Comparison of ENCODE assay signal across 8 cellular contexts in genomic region chr12:45415393-45415817, GRCh38.
A peak's percentile ranks its signal among the peaks of the same experiment; 100 is the strongest.
DNase-seq lines count a peak whose midpoint lies in the region; ATAC-seq and TF ChIP-seq lines count a peak whose summit lies in the region.

No MANE protein-coding gene starts in this region.

- H3K9me3 ChIP-seq in BE2C: no peaks in the 10 kb centered on the region
- H3K9me3 ChIP-seq in heart right ventricle: no peaks in the 10 kb centered on the region
- no peaks in the 10 kb centered on the region for H3K9me3 ChIP-seq in thyroid gland

- TF ChIP-seq POLR2A in thyroid gland (IDR thresholded peaks at IDR 0.05): no peak

- whole genome bisulfite sequencing in heart right ventricle, 2 donors: 59 to 61% methylated on average over 4 of the region's 4 CpGs
- 69 to 78% methylated on average over 4 of the region's 4 CpGs for WGBS in thyroid gland, 2 donors

- peaks cover 59% of the 10 kb centered on the region for H3K36me3 ChIP-seq in BE2C
- peaks cover 0 to 93% (median 36%) of the 10 kb centered on the region in 9 donors for H3K36me3 ChIP-seq in heart right ventricle
- peaks cover 0 to 12% of the 10 kb centered on the region in 2 donors for H3K36me3 ChIP-seq in thyroid gland

- no peaks in the 10 kb centered on the region for H3K27me3 Mint-ChIP-seq in stimulated activated memory B cell treated with anti-CD40 and anti-IgM and Interleukin-4, amounts not matched to agents 10 μg/mL and 1 μg/mL and 100 μg/mL, for 72 hours
- no peaks in the 10 kb centered on the region for H3K27me3 Mint-ChIP-seq in nephron progenitor cell (ENCODE audit: low read depth, poor library complexity)

- no peak overlapping the region for H3K27ac Mint-ChIP-seq in stimulated activated memory B cell treated with anti-CD40 and anti-IgM and Interleukin-4, amounts not matched to agents 10 μg/mL and 1 μg/mL and 100 μg/mL, for 72 hours
- no peak overlapping the region for H3K27ac Mint-ChIP-seq in nephron progenitor cell

- H3K27ac ChIP-seq in heart right ventricle: peak overlapping the region in 6 of 10 donors; percentile 25 to 74 (median 58)
- no peak overlapping the region for H3K27ac ChIP-seq in thyroid gland

- DNase-seq in BE2C (peak; percentile 87), GM19240 (ENCODE audit: insufficient read length, low spot score) (peak; percentile 8), T1000 (lab: John Stamatoyannopoulos, UW) (peak; percentile 96), heart right ventricle (peak; percentile 18 to 61), nephron progenitor cell (no peak), thyroid gland (no peak)

- TF ChIP-seq CTCF in BE2C (IDR thresholded peaks at IDR 0.05; ENCODE audit: low read depth, low read length): no peak
- TF ChIP-seq CTCF in heart right ventricle (IDR thresholded peaks at IDR 0.05): no peak
- TF ChIP-seq CTCF in nephron progenitor cell (IDR thresholded peaks at IDR 0.05): no peak
- TF ChIP-seq CTCF in thyroid gland (IDR thresholded peaks at IDR 0.05): no peak

- no peaks in the 10 kb centered on the region for H3K27me3 ChIP-seq in BE2C
- no peaks in the 10 kb centered on the region for H3K27me3 ChIP-seq in heart right ventricle
- H3K27me3 ChIP-seq in thyroid gland: no peaks in the 10 kb centered on the region

- H3K4me3 Mint-ChIP-seq in stimulated activated memory B cell treated with anti-CD40 and anti-IgM and Interleukin-4, amounts not matched to agents 10 μg/mL and 1 μg/mL and 100 μg/mL, for 72 hours: no peak overlapping the region
- H3K4me3 Mint-ChIP-seq in nephron progenitor cell: no peak overlapping the region

- H3K4me1 ChIP-seq in BE2C (peaks cover 3% of the 10 kb centered on the region), heart right ventricle (peaks cover 0 to 16% (median 4%) of the 10 kb centered on the region in 9 donors), thyroid gland (no peaks in the 10 kb centered on the region)

- no peaks in the 10 kb centered on the region for H3K9me3 Mint-ChIP-seq in stimulated activated memory B cell treated with anti-CD40 and anti-IgM and Interleukin-4, amounts not matched to agents 10 μg/mL and 1 μg/mL and 100 μg/mL, for 72 hours
- H3K9me3 Mint-ChIP-seq in nephron progenitor cell: no peaks in the 10 kb centered on the region

- ATAC-seq in HG03175 (IDR thresholded peaks at IDR 0.05; ENCODE audit: unreplicated experiment) (peak; percentile 82), heart right ventricle (peak; percentile 68 to 98 (median 95))
- ATAC-seq in stimulated activated memory B cell treated with anti-CD40 and anti-IgM and Interleukin-4, amounts not matched to agents 10 μg/mL and 1 μg/mL and 100 μg/mL, for 72 hours: peak; percentile 93

- H3K4me1 Mint-ChIP-seq in stimulated activated memory B cell treated with anti-CD40 and anti-IgM and Interleukin-4, amounts not matched to agents 10 μg/mL and 1 μg/mL and 100 μg/mL, for 72 hours: peaks cover 8% of the 10 kb centered on the region
- H3K4me1 Mint-ChIP-seq in nephron progenitor cell: no peaks in the 10 kb centered on the region

- no peak overlapping the region for H3K4me3 ChIP-seq in BE2C (ENCODE audit: low read depth, low read length)
- no peak overlapping the region for H3K4me3 ChIP-seq in heart right ventricle
- H3K4me3 ChIP-seq in thyroid gland (replicated peaks in 1 of 3): no peak overlapping the region

- H3K36me3 Mint-ChIP-seq in stimulated activated memory B cell treated with anti-CD40 and anti-IgM and Interleukin-4, amounts not matched to agents 10 μg/mL and 1 μg/mL and 100 μg/mL, for 72 hours: peaks cover 13% of the 10 kb centered on the region
- peaks cover 34% of the 10 kb centered on the region for H3K36me3 Mint-ChIP-seq in nephron progenitor cell (ENCODE audit: low read depth)

- intact Hi-C loops in heart right ventricle (cut with DNase I): loop anchor here in 2 of 10 donors (10.0 kb wide), 2 partner anchors 241 to 309 kb away; partner anchors contain the start of gene ARID2 (in 1 of the 2)
- intact Hi-C loops in thyroid gland (cut with DNase I): no loop called here

Comparison
In these comparisons a context has a peak if more than half of its experiments do, and no peak if none do; other contexts are left out.
1. DNase-seq: peak in BE2C (single experiment), GM19240 (single experiment), T1000 (single experiment) and heart right ventricle (2 of 2); none in nephron progenitor cell (single experiment) and thyroid gland (0 of 2).
2. H3K27ac ChIP-seq: peak in heart right ventricle (6 of 10); none in thyroid gland (0 of 3).
3. Peak in every context shown above with its lines, with median percentiles within 50 percentile points of each other: ATAC-seq.